ENCODE assay signal across 8 cellular contexts in genomic region chr17:6555331-6556120, GRCh38. TPM values are rescaled to one million over a fixed set of nuclear protein-coding genes. Genes with fewer than 3 reads are reported as not detected.
DNase-seq lines count a peak whose midpoint lies in the region; ATAC-seq and TF ChIP-seq lines count a peak whose summit lies in the region.

No MANE protein-coding gene starts in this region.

- no peaks in the 10 kb centered on the region for H3K36me3 Mint-ChIP-seq in dendritic cell treated with granulocyte-macrophage colony-stimulating factor and Interleukin-4, amounts not matched to agents 40 ng/mL and 50 ng/mL, for 4 days (ENCODE audit: low read depth)
- no peaks in the 10 kb centered on the region for H3K36me3 Mint-ChIP-seq in memory B cell

- peaks cover 6% of the 10 kb centered on the region for H3K9me3 Mint-ChIP-seq in dendritic cell treated with granulocyte-macrophage colony-stimulating factor and Interleukin-4, amounts not matched to agents 40 ng/mL and 50 ng/mL, for 4 days
- peaks cover under 1% of the 10 kb centered on the region for H3K9me3 Mint-ChIP-seq in memory B cell

- no peak for TF ChIP-seq EP300 in tibial nerve (IDR thresholded peaks at IDR 0.05)

- H3K4me3 ChIP-seq in NB4 (ENCODE audit: low read depth, low read length) = no peak overlapping the region
- H3K4me3 ChIP-seq in tibial nerve = peak overlapping the region; percentile 30 to 64 (median 40)

- WGBS in tibial nerve, 2 donors = 1% methylated on average over 26 to 35 of the region's 56 CpGs

- TF ChIP-seq CTCF in NB4 (IDR thresholded peaks at IDR 0.05; ENCODE audit: low read depth, low read length) = no peak
- TF ChIP-seq CTCF in tibial nerve (IDR thresholded peaks at IDR 0.05) = no peak

- ATAC-seq in memory B cell (ENCODE audit: low read depth) (peak; percentile 46), GM18873 (IDR thresholded peaks at IDR 0.05; ENCODE audit: low FRiP score, unreplicated experiment) (no peak), HG02763 (IDR thresholded peaks at IDR 0.05; ENCODE audit: unreplicated experiment) (no peak)

- no peak overlapping the region for H3K27ac Mint-ChIP-seq in dendritic cell treated with granulocyte-macrophage colony-stimulating factor and Interleukin-4, amounts not matched to agents 40 ng/mL and 50 ng/mL, for 4 days
- H3K27ac Mint-ChIP-seq in memory B cell = no peak overlapping the region

- TF ChIP-seq POLR2A in NB4 (IDR thresholded peaks at IDR 0.05; ENCODE audit: extremely low read depth, insufficient read length) = no peak
- TF ChIP-seq POLR2A in tibial nerve (IDR thresholded peaks at IDR 0.05) = no peak

- peak overlapping the region in 1 of 4 donors; percentile 37 for H3K27ac ChIP-seq in tibial nerve

- peak; percentile 46 for DNase-seq in CD1c-positive myeloid dendritic cell (ENCODE audit: extremely low spot score)
- DNase-seq in NB4 (ENCODE audit: low read depth) = peak; percentile 43
- peak in 1 of 2 donors; percentile 38 for DNase-seq in memory B cell (ENCODE audit: low spot score in 2 of 2)
- no peak for DNase-seq in tibial nerve (ENCODE audit: low spot score in 2 of 2)
- DNase-seq in NCI-H2029 (lab: John Stamatoyannopoulos, UW) = no peak

- H3K27me3 ChIP-seq in tibial nerve = peaks cover 0 to 50% of the 10 kb centered on the region in 2 donors

- H3K9me3 ChIP-seq in tibial nerve = no peaks in the 10 kb centered on the region

- intact Hi-C loops in dendritic cell treated with granulocyte-macrophage colony-stimulating factor and Interleukin-4, amounts not matched to agents 40 ng/mL and 50 ng/mL, for 4 days (cut with micrococcal nuclease) = no loop called here

- H3K36me3 ChIP-seq in tibial nerve = no peaks in the 10 kb centered on the region

- peaks cover 19% of the 10 kb centered on the region for H3K4me1 Mint-ChIP-seq in dendritic cell treated with granulocyte-macrophage colony-stimulating factor and Interleukin-4, amounts not matched to agents 40 ng/mL and 50 ng/mL, for 4 days (ENCODE audit: low read depth)
- H3K4me1 Mint-ChIP-seq in memory B cell = peaks cover 13% of the 10 kb centered on the region

- H3K27me3 Mint-ChIP-seq in dendritic cell treated with granulocyte-macrophage colony-stimulating factor and Interleukin-4, amounts not matched to agents 40 ng/mL and 50 ng/mL, for 4 days = peaks cover 91% of the 10 kb centered on the region
- H3K27me3 Mint-ChIP-seq in memory B cell = peaks cover 31% of the 10 kb centered on the region

- H3K4me1 ChIP-seq in tibial nerve = peaks cover 0 to 20% (median 14%) of the 10 kb centered on the region in 4 donors

- peak overlapping the region; percentile 69 for H3K4me3 Mint-ChIP-seq in dendritic cell treated with granulocyte-macrophage colony-stimulating factor and Interleukin-4, amounts not matched to agents 40 ng/mL and 50 ng/mL, for 4 days
- H3K4me3 Mint-ChIP-seq in memory B cell = peak overlapping the region; percentile 81

RNA-seq across cellular contexts. Expression of gene PITPNM3, which starts 0.8 kb away (rescaled TPM):
- 1 to 10 TPM in 3 of 4 donors, under 1 TPM in 1; 0.90 to 5.2 (median 2.3) TPM for total RNA-seq in tibial nerve

Comparison
In these comparisons a context has a peak if more than half of its experiments do, and no peak if none do; other contexts are left out.
1. DNase-seq: peak in CD1c-positive myeloid dendritic cell (single experiment) and NB4 (single experiment); none in tibial nerve (0 of 2) and NCI-H2029 (single experiment).